Comparison of ENCODE assay signal across 1 cellular context in the genomic region with DNA sequence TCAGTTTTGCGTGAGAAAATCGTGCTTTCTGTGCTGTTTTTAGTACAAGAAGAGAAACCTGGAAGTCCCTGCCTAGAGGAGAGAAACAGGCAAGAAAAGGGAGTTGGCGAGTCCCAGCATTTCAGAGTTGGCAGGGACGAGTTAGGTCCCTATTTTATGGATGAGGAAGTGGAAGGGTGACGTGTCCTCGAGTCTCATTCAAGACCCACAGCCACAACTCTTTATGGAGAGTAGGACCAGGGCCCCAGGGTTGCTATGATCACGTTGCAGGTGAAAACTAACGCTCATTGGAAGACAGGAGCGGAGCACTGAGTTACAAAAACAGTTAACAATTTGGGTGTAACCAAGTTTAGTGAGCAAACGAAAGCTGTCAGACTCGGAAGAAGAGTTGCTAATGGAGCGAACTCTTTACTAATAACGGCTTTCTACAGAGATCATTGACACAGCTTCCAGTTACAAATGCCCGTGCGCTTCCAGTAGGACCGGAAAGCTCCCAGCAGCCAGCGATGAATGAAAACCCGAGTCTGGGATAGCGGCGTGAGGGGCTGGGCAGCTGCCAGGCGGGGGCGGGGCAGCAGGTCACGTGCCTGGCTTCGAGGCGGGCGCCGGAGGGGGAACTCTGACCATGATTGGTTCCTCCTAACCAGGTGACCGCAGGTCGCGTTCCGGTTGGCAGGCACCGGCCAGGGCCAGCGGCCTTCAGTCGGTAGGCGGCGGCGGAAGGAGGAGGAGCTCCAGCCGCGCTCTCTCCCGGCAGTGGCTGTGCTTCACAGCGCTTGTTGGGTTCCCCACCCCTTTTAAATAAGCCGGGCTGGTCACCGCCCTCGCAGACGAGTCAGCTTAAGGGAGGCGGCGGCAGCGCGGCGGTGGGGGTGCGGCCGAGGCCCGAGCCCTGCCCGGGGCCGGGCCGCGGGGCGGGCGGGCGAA.
TF ChIP-seq lines count a peak whose summit lies in the region.

A gene (plus strand): TSS at position 827 of the 927 bp plus-strand sequence. CDS start 257 bp downstream, outside the sequence.

TF ChIP-seq in HepG2, 621 proteins besides CTCF, POLR2A, EP300 and RAD21 (continued from another document and continues in another):
- TF ChIP-seq, protein P1, sequence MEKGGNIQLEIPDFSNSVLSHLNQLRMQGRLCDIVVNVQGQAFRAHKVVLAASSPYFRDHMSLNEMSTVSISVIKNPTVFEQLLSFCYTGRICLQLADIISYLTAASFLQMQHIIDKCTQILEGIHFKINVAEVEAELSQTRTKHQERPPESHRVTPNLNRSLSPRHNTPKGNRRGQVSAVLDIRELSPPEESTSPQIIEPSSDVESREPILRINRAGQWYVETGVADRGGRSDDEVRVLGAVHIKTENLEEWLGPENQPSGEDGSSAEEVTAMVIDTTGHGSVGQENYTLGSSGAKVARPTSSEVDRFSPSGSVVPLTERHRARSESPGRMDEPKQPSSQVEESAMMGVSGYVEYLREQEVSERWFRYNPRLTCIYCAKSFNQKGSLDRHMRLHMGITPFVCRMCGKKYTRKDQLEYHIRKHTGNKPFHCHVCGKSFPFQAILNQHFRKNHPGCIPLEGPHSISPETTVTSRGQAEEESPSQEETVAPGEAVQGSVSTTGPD (CRISPR knock-in tag; IDR thresholded peaks at IDR 0.05) = peak; percentile 86; the same call in 1 of the 2 replicates
- peak; percentile 37 for TF ChIP-seq GATAD2A (CRISPR knock-in tag; IDR thresholded peaks at IDR 0.05)
- TF ChIP-seq, protein P2, sequence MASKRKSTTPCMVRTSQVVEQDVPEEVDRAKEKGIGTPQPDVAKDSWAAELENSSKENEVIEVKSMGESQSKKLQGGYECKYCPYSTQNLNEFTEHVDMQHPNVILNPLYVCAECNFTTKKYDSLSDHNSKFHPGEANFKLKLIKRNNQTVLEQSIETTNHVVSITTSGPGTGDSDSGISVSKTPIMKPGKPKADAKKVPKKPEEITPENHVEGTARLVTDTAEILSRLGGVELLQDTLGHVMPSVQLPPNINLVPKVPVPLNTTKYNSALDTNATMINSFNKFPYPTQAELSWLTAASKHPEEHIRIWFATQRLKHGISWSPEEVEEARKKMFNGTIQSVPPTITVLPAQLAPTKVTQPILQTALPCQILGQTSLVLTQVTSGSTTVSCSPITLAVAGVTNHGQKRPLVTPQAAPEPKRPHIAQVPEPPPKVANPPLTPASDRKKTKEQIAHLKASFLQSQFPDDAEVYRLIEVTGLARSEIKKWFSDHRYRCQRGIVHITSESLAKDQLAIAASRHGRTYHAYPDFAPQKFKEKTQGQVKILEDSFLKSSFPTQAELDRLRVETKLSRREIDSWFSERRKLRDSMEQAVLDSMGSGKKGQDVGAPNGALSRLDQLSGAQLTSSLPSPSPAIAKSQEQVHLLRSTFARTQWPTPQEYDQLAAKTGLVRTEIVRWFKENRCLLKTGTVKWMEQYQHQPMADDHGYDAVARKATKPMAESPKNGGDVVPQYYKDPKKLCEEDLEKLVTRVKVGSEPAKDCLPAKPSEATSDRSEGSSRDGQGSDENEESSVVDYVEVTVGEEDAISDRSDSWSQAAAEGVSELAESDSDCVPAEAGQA (IDR thresholded peaks at IDR 0.05; ENCODE audit: low read depth) = 0 out of 2 replicates have a peak, but pooled peaks have one; percentile 19
- TF ChIP-seq, protein P2 (CRISPR knock-in tag; IDR thresholded peaks at IDR 0.05; ENCODE audit: borderline replicate concordance) = 0 out of 2 replicates have a peak, but pooled peaks have one; percentile 73
- 0 out of 2 replicates have a peak, but pooled peaks have one; percentile 28 for TF ChIP-seq SP140L (CRISPR knock-in tag; IDR thresholded peaks at IDR 0.05; ENCODE audit: borderline replicate concordance)
- TF ChIP-seq, protein P3, sequence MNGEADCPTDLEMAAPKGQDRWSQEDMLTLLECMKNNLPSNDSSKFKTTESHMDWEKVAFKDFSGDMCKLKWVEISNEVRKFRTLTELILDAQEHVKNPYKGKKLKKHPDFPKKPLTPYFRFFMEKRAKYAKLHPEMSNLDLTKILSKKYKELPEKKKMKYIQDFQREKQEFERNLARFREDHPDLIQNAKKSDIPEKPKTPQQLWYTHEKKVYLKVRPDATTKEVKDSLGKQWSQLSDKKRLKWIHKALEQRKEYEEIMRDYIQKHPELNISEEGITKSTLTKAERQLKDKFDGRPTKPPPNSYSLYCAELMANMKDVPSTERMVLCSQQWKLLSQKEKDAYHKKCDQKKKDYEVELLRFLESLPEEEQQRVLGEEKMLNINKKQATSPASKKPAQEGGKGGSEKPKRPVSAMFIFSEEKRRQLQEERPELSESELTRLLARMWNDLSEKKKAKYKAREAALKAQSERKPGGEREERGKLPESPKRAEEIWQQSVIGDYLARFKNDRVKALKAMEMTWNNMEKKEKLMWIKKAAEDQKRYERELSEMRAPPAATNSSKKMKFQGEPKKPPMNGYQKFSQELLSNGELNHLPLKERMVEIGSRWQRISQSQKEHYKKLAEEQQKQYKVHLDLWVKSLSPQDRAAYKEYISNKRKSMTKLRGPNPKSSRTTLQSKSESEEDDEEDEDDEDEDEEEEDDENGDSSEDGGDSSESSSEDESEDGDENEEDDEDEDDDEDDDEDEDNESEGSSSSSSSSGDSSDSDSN (CRISPR knock-in tag; IDR thresholded peaks at IDR 0.05) = no peak; the same call in 1 of the 2 replicates
- TF ChIP-seq NFYC (CRISPR knock-in tag; IDR thresholded peaks at IDR 0.05) = peak; percentile 94
- TF ChIP-seq MEIS2 (CRISPR knock-in tag; IDR thresholded peaks at IDR 0.05) = no peak; the same call in 1 of the 2 replicates
- TF ChIP-seq GLI4 (CRISPR knock-in tag; IDR thresholded peaks at IDR 0.05; ENCODE audit: borderline replicate concordance) = peak; percentile 63; the same call in 1 of the 2 replicates
- TF ChIP-seq, protein P4, sequence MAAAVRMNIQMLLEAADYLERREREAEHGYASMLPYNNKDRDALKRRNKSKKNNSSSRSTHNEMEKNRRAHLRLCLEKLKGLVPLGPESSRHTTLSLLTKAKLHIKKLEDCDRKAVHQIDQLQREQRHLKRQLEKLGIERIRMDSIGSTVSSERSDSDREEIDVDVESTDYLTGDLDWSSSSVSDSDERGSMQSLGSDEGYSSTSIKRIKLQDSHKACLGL (CRISPR knock-in tag; IDR thresholded peaks at IDR 0.05) = peak; percentile 54
- TF ChIP-seq, protein P5, sequence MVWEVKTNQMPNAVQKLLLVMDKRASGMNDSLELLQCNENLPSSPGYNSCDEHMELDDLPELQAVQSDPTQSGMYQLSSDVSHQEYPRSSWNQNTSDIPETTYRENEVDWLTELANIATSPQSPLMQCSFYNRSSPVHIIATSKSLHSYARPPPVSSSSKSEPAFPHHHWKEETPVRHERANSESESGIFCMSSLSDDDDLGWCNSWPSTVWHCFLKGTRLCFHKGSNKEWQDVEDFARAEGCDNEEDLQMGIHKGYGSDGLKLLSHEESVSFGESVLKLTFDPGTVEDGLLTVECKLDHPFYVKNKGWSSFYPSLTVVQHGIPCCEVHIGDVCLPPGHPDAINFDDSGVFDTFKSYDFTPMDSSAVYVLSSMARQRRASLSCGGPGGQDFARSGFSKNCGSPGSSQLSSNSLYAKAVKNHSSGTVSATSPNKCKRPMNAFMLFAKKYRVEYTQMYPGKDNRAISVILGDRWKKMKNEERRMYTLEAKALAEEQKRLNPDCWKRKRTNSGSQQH (CRISPR knock-in tag; IDR thresholded peaks at IDR 0.05; ENCODE audit: low read depth) = peak; percentile 97
- TF ChIP-seq ISX (CRISPR knock-in tag; conservative IDR thresholded peaks at IDR 0.05) = no peak; the same call in 1 of the 2 replicates
- TF ChIP-seq KDM2A (CRISPR knock-in tag; IDR thresholded peaks at IDR 0.05; ENCODE audit: borderline replicate concordance, low read depth) = peak; percentile 76
- TF ChIP-seq SOX6 (IDR thresholded peaks at IDR 0.05) = no peak
- TF ChIP-seq SOX6 (CRISPR knock-in tag; IDR thresholded peaks at IDR 0.05) = peak; percentile 30
- TF ChIP-seq ZNF160 (CRISPR knock-in tag; IDR thresholded peaks at IDR 0.05) = 0 out of 2 replicates have a peak, but pooled peaks have one; percentile 6
- no peak for TF ChIP-seq SMAD9 (CRISPR knock-in tag; IDR thresholded peaks at IDR 0.05)
- TF ChIP-seq, protein P6, sequence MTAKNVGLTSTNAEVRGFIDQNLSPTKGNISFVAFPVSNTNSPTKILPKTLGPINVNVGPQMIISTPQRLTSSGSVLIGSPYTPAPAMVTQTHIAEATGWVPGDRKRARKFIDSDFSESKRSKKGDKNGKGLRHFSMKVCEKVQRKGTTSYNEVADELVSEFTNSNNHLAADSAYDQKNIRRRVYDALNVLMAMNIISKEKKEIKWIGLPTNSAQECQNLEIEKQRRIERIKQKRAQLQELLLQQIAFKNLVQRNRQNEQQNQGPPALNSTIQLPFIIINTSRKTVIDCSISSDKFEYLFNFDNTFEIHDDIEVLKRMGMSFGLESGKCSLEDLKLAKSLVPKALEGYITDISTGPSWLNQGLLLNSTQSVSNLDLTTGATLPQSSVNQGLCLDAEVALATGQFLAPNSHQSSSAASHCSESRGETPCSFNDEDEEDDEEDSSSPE (CRISPR knock-in tag; IDR thresholded peaks at IDR 0.05) = peak; percentile 83
- TF ChIP-seq ZNF136 (CRISPR knock-in tag; IDR thresholded peaks at IDR 0.05; ENCODE audit: low read depth) = peak; percentile 80; the same call in 1 of the 2 replicates
- 0 out of 2 replicates have a peak, but pooled peaks have one; percentile 12 for TF ChIP-seq ZNF550 (CRISPR knock-in tag; IDR thresholded peaks at IDR 0.05; ENCODE audit: borderline replicate concordance)
- TF ChIP-seq ELF4 (CRISPR knock-in tag; IDR thresholded peaks at IDR 0.05; ENCODE audit: borderline replicate concordance) = 0 out of 2 replicates have a peak, but pooled peaks have one; percentile 23
- TF ChIP-seq ELF1 (CRISPR knock-in tag; IDR thresholded peaks at IDR 0.05) = peak; percentile 68
- TF ChIP-seq, protein P7, sequence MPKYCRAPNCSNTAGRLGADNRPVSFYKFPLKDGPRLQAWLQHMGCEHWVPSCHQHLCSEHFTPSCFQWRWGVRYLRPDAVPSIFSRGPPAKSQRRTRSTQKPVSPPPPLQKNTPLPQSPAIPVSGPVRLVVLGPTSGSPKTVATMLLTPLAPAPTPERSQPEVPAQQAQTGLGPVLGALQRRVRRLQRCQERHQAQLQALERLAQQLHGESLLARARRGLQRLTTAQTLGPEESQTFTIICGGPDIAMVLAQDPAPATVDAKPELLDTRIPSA (CRISPR knock-in tag; IDR thresholded peaks at IDR 0.05; ENCODE audit: borderline replicate concordance) = no peak
- no peak for TF ChIP-seq ZKSCAN1 (IDR thresholded peaks at IDR 0.05; ENCODE audit: low read length)
- peak; percentile 78 for TF ChIP-seq ZSCAN9 (CRISPR knock-in tag; IDR thresholded peaks at IDR 0.05; ENCODE audit: borderline replicate concordance)
- TF ChIP-seq, protein P8, sequence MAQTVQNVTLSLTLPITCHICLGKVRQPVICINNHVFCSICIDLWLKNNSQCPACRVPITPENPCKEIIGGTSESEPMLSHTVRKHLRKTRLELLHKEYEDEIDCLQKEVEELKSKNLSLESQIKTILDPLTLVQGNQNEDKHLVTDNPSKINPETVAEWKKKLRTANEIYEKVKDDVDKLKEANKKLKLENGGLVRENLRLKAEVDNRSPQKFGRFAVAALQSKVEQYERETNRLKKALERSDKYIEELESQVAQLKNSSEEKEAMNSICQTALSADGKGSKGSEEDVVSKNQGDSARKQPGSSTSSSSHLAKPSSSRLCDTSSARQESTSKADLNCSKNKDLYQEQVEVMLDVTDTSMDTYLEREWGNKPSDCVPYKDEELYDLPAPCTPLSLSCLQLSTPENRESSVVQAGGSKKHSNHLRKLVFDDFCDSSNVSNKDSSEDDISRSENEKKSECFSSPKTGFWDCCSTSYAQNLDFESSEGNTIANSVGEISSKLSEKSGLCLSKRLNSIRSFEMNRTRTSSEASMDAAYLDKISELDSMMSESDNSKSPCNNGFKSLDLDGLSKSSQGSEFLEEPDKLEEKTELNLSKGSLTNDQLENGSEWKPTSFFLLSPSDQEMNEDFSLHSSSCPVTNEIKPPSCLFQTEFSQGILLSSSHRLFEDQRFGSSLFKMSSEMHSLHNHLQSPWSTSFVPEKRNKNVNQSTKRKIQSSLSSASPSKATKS (CRISPR knock-in tag; IDR thresholded peaks at IDR 0.05) = 0 out of 2 replicates have a peak, but pooled peaks have one; percentile 32
- TF ChIP-seq, protein P9, sequence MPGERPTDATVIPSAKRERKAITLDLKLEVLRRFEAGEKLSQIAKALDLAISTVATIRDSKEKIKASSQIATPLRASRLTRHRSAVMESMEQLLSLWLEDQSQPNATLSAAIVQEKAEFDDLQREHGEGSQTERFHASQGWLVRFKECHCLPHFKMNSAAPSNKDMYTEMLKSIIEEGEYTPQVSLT (CRISPR knock-in tag; IDR thresholded peaks at IDR 0.05; ENCODE audit: borderline replicate concordance, low read depth) = 0 out of 2 replicates have a peak, but pooled peaks have one; percentile 34
- TF ChIP-seq ZFP36L2 (CRISPR knock-in tag; IDR thresholded peaks at IDR 0.05) = 0 out of 2 replicates have a peak, but pooled peaks have one; percentile 25
- peak; percentile 58 for TF ChIP-seq TBX3 (IDR thresholded peaks at IDR 0.05; ENCODE audit: borderline replicate concordance)
- TF ChIP-seq, protein P10, sequence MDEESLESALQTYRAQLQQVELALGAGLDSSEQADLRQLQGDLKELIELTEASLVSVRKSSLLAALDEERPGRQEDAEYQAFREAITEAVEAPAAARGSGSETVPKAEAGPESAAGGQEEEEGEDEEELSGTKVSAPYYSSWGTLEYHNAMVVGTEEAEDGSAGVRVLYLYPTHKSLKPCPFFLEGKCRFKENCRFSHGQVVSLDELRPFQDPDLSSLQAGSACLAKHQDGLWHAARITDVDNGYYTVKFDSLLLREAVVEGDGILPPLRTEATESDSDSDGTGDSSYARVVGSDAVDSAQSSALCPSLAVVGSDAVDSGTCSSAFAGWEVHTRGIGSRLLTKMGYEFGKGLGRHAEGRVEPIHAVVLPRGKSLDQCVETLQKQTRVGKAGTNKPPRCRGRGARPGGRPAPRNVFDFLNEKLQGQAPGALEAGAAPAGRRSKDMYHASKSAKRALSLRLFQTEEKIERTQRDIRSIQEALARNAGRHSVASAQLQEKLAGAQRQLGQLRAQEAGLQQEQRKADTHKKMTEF (CRISPR knock-in tag; IDR thresholded peaks at IDR 0.05) = peak; percentile 87
- no peak for TF ChIP-seq AGO1 (IDR thresholded peaks at IDR 0.05; ENCODE audit: low read depth, low read length, poor library complexity, severe bottlenecking)
- no peak for TF ChIP-seq CBX2 (IDR thresholded peaks at IDR 0.05; ENCODE audit: low read depth, low read length)
- no peak for TF ChIP-seq CBX2 (CRISPR knock-in tag; IDR thresholded peaks at IDR 0.05; ENCODE audit: low read depth)
- peak; percentile 86 for TF ChIP-seq MXD4 (CRISPR knock-in tag; IDR thresholded peaks at IDR 0.05)
- no peak for TF ChIP-seq NPAS2 (CRISPR knock-in tag; IDR thresholded peaks at IDR 0.05; ENCODE audit: borderline replicate concordance)
- no peak for TF ChIP-seq ZNF546 (CRISPR knock-in tag; conservative IDR thresholded peaks at IDR 0.05)
- TF ChIP-seq RORA (CRISPR knock-in tag; IDR thresholded peaks at IDR 0.05) = 0 out of 2 replicates have a peak, but pooled peaks have one; percentile 8
